ENCODE assay signal across 26 cellular contexts in the genomic region with DNA sequence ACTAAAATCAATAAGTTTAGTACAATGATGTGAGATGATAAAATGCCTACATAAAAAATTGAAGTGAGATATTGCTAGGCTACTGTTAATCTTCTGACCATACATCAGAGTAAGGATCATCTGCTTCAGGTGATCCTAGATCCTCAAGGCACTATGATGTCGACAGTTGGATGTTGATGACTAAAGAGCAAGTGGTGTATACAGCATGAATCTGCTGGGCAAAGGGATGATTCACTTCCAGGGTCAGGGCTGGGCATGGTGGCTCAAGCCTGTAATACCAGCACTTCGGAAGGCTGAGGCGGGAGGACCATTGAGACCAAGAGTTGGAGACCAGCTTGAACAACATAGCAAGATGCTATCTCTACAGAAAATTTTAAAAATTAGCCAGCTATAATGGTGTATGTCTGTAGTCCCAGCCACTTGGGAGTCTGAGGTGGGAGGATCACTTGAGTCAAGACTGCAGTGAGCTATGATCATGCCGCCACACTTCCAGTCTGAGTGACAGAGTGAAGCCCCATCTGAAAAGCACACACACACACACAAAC. TPM values are rescaled to one million over a fixed set of nuclear protein-coding genes. Genes with fewer than 3 reads are reported as not detected.
DNase-seq lines count a peak whose midpoint lies in the region; ATAC-seq, FAIRE-seq and TF ChIP-seq lines count a peak whose summit lies in the region.
"Had no signal": no experiment of that assay in that cellular context is flagged by ENCODE, and none has a peak within 500 bp of the region (broad histone marks: within the 10 kb centered on the region; RNA-seq: fewer than 3 reads in every experiment).

No MANE protein-coding gene starts in this region.

- FAIRE-seq in RCC 7860 (lab: Jason Lieb, UNC) = no peak
- FAIRE-seq: H1, HTR-8/SVneo had no signal

- TF ChIP-seq CTCF in epithelial cell of esophagus (IDR thresholded peaks at IDR 0.05; ENCODE audit: insufficient read depth, low read depth, low read length, missing control alignments) = no peak

- no peak for ATAC-seq in HG03460 (IDR thresholded peaks at IDR 0.05; ENCODE audit: unreplicated experiment)
- ATAC-seq in HG02938 (IDR thresholded peaks at IDR 0.05; ENCODE audit: unreplicated experiment) = no peak
- ATAC-seq: esophagus mucosa; gastroesophageal sphincter; left lung; naive thymus-derived CD4-positive, alpha-beta T cell had no signal

- peaks cover 3% of the 10 kb centered on the region for H3K4me1 Mint-ChIP-seq in activated T-helper 2 cell treated with anti-CD3 and anti-CD28 coated beads, Interferon-gamma antibody, Interleukin-2, Interleukin-4, amounts not matched to agents 10 μg/mL and 5 μg/mL and 100 μg/mL, durations not matched to agents 14 hours and 24 hours and 36 hours (ENCODE audit: low read depth)
- H3K4me1 Mint-ChIP-seq: CD14-positive monocyte had no signal

- no peaks in the 10 kb centered on the region for H3K9me3 Mint-ChIP-seq in activated T-helper 2 cell treated with anti-CD3 and anti-CD28 coated beads, Interferon-gamma antibody, Interleukin-2, Interleukin-4, amounts not matched to agents 10 μg/mL and 5 μg/mL and 100 μg/mL, durations not matched to agents 14 hours and 24 hours and 36 hours
- H3K9me3 Mint-ChIP-seq: naive thymus-derived CD4-positive, alpha-beta T cell; stimulated activated naive CD8-positive, alpha-beta T cell treated with anti-CD3 and anti-CD28 coated beads, Interleukin-15, Interleukin-2, amounts not matched to agents 100 ng/mL and 50 ng/mL, for 24 hours had no signal

- H3K4me3 ChIP-seq in epithelial cell of esophagus (ENCODE audit: low read length) = no peak overlapping the region
- H3K4me3 ChIP-seq: gastroesophageal sphincter, hepatocyte, left lung, thoracic aorta, uterus had no signal

- no peaks in the 10 kb centered on the region for H3K27me3 Mint-ChIP-seq in activated T-helper 2 cell treated with anti-CD3 and anti-CD28 coated beads, Interferon-gamma antibody, Interleukin-2, Interleukin-4, amounts not matched to agents 10 μg/mL and 5 μg/mL and 100 μg/mL, durations not matched to agents 14 hours and 24 hours and 36 hours (ENCODE audit: low read depth)
- H3K27me3 Mint-ChIP-seq: naive thymus-derived CD4-positive, alpha-beta T cell; stimulated activated naive CD8-positive, alpha-beta T cell treated with anti-CD3 and anti-CD28 coated beads, Interleukin-15, Interleukin-2, amounts not matched to agents 100 ng/mL and 50 ng/mL, for 24 hours had no signal

- H3K4me3 Mint-ChIP-seq in activated T-helper 2 cell treated with anti-CD3 and anti-CD28 coated beads, Interferon-gamma antibody, Interleukin-2, Interleukin-4, amounts not matched to agents 10 μg/mL and 5 μg/mL and 100 μg/mL, durations not matched to agents 14 hours and 24 hours and 36 hours (ENCODE audit: low read depth) = no peak overlapping the region
- H3K4me3 Mint-ChIP-seq: CD14-positive monocyte; naive thymus-derived CD4-positive, alpha-beta T cell; stimulated activated naive CD8-positive, alpha-beta T cell treated with anti-CD3 and anti-CD28 coated beads, Interleukin-15, Interleukin-2, amounts not matched to agents 100 ng/mL and 50 ng/mL, for 24 hours had no signal

- H3K27ac Mint-ChIP-seq in activated T-helper 2 cell treated with anti-CD3 and anti-CD28 coated beads, Interferon-gamma antibody, Interleukin-2, Interleukin-4, amounts not matched to agents 10 μg/mL and 5 μg/mL and 100 μg/mL, durations not matched to agents 14 hours and 24 hours and 36 hours = no peak overlapping the region
- H3K27ac Mint-ChIP-seq: CD14-positive monocyte; stimulated activated naive CD8-positive, alpha-beta T cell treated with anti-CD3 and anti-CD28 coated beads, Interleukin-15, Interleukin-2, amounts not matched to agents 100 ng/mL and 50 ng/mL, for 24 hours had no signal

- DNase-seq in HCEC 1CT (peak; percentile 44), RCC 7860 (ENCODE audit: low spot score) (peak; percentile 29), epithelial cell of esophagus (ENCODE audit: low read depth) (peak; percentile 68), myocyte (ENCODE audit: low read depth) (peak; percentile 13), GF-D8 (lab: John Stamatoyannopoulos, UW) (no peak)
- no peak for DNase-seq in activated T-helper 2 cell treated with anti-CD3 and anti-CD28 coated beads, Interferon-gamma antibody, Interleukin-2, Interleukin-4, amounts not matched to agents 10 μg/mL and 5 μg/mL and 100 μg/mL, durations not matched to agents 14 hours and 24 hours and 36 hours (ENCODE audit: low spot score)
- DNase-seq: activated effector memory CD4-positive, alpha-beta T cell treated with anti-CD3 and anti-CD28 coated beads, Interleukin-2, amount 50 U/mL, for 16 hours; activated T-cell treated with anti-CD3 and anti-CD28 coated beads for 4 hours; Calu3; effector CD4-positive, alpha-beta T cell; left lung; naive thymus-derived CD4-positive, alpha-beta T cell; NCI-H1436; NCI-H82; T-helper 2 cell; uterus had no signal

- intact Hi-C loops in activated T-helper 2 cell treated with anti-CD3 and anti-CD28 coated beads, Interferon-gamma antibody, Interleukin-2, Interleukin-4, amounts not matched to agents 10 μg/mL and 5 μg/mL and 100 μg/mL, durations not matched to agents 14 hours and 24 hours and 36 hours (cut with micrococcal nuclease) = no loop called here

- H3K36me3 Mint-ChIP-seq in activated T-helper 2 cell treated with anti-CD3 and anti-CD28 coated beads, Interferon-gamma antibody, Interleukin-2, Interleukin-4, amounts not matched to agents 10 μg/mL and 5 μg/mL and 100 μg/mL, durations not matched to agents 14 hours and 24 hours and 36 hours (ENCODE audit: low read depth) = peaks cover 63% of the 10 kb centered on the region

RNA-seq across cellular contexts. Expression of a gene that starts 24.6 kb away (rescaled TPM):
- total RNA-seq in myocyte = 0.27 TPM in 1 of 2 replicates, not detected in the other
- 0.15 TPM for polyA plus RNA-seq in myocyte (2012)
- total RNA-seq in activated T-helper 2 cell treated with anti-CD3 and anti-CD28 coated beads, Interferon-gamma antibody, Interleukin-2, Interleukin-4, amounts not matched to agents 10 μg/mL and 5 μg/mL and 100 μg/mL, durations not matched to agents 14 hours and 24 hours and 36 hours = 45.5 and 47.4 TPM in 2 replicates

Comparison
In these comparisons a context has a peak if more than half of its experiments do, and no peak if none do; other contexts are left out.
1. DNase-seq: peak in HCEC 1CT (single experiment), RCC 7860 (single experiment), epithelial cell of esophagus (single experiment) and myocyte (single experiment); none in GF-D8 (single experiment) and activated T-helper 2 cell treated with anti-CD3 and anti-CD28 coated beads, Interferon-gamma antibody, Interleukin-2, Interleukin-4, amounts not matched to agents 10 μg/mL and 5 μg/mL and 100 μg/mL, durations not matched to agents 14 hours and 24 hours and 36 hours (single experiment).
2. RNA of a gene that starts 24.6 kb away (total RNA-seq): 45.5 to 47.4 TPM in activated T-helper 2 cell treated with anti-CD3 and anti-CD28 coated beads, Interferon-gamma antibody, Interleukin-2, Interleukin-4, amounts not matched to agents 10 μg/mL and 5 μg/mL and 100 μg/mL, durations not matched to agents 14 hours and 24 hours and 36 hours; 0.27 TPM in myocyte; every median in the first group is over 10 times any median in the second.